ENCODE assay signal across 1 cellular context in the genomic region with DNA sequence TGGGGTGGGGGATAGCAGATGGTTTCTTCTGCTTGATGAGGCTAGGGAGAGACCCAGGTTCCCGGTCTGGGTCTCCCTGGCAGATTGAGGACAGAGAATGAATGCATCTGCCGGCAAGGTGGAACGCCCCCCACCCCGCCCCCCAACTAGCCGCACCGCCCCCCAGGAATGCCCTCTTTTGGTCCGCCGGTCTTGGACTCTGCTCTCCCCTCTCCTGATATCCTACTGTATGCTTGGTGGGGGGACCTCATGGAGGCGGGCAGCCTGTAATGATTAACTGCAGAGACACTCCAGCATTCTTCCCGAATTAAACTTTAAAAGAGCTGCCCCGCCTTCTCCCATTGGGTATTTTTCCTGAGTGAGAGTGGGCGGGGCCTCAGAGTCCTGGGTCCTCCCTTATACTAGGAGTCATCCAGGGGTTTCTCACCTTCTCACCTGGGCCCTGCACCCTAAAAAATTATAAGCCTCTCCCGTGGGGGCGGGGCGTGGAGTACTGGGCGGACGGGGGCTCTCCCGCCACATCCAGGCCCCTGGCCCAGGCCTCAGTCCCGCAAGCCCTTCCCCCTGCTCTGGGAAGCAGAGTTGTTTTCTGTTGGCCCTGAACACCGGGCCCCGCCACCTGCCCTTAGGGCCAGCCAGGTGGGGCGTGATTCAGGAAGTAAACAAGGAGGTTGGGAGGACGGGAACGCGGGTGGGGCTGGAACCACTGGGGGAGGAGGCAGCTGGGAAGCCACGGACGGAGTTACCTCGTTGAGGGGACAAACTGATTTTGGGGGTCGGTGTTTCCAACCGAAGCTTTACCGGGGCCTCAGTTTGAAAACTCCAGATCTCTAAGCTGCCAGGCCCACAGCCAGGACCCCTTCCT.
TF ChIP-seq lines count a peak whose summit lies in the region.

No MANE protein-coding gene starts in this region.

TF ChIP-seq in HepG2, 621 proteins besides CTCF, POLR2A, EP300 and RAD21 (continued from another document and continues in another):
- TF ChIP-seq, protein P1, sequence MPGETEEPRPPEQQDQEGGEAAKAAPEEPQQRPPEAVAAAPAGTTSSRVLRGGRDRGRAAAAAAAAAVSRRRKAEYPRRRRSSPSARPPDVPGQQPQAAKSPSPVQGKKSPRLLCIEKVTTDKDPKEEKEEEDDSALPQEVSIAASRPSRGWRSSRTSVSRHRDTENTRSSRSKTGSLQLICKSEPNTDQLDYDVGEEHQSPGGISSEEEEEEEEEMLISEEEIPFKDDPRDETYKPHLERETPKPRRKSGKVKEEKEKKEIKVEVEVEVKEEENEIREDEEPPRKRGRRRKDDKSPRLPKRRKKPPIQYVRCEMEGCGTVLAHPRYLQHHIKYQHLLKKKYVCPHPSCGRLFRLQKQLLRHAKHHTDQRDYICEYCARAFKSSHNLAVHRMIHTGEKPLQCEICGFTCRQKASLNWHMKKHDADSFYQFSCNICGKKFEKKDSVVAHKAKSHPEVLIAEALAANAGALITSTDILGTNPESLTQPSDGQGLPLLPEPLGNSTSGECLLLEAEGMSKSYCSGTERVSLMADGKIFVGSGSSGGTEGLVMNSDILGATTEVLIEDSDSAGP (CRISPR knock-in tag; IDR thresholded peaks at IDR 0.05; ENCODE audit: borderline replicate concordance), result peak; percentile 72; the same call in 1 of the 2 replicates
- TF ChIP-seq TSC22D2 (CRISPR knock-in tag; IDR thresholded peaks at IDR 0.05; ENCODE audit: borderline replicate concordance) (no peak; the same call in 1 of the 2 replicates), MIER3 (CRISPR knock-in tag; IDR thresholded peaks at IDR 0.05; ENCODE audit: borderline replicate concordance) (peak; percentile 78; the same call in 1 of the 2 replicates), JARID2 (CRISPR knock-in tag; IDR thresholded peaks at IDR 0.05; ENCODE audit: insufficient replicate concordance) (peak; percentile 91), ZMYM3 (CRISPR knock-in tag; IDR thresholded peaks at IDR 0.05) (peak; percentile 54; the same call in 1 of the 2 replicates), HES4 (CRISPR knock-in tag; IDR thresholded peaks at IDR 0.05; ENCODE audit: borderline replicate concordance) (peak; percentile 79), KDM4B (CRISPR knock-in tag; IDR thresholded peaks at IDR 0.05) (peak; percentile 83; the same call in 1 of the 2 replicates), TARDBP (CRISPR knock-in tag; IDR thresholded peaks at IDR 0.05) (peak; percentile 88; the same call in 1 of the 2 replicates), HNRNPH1 (optimal IDR thresholded peaks at IDR 0.05; ENCODE audit: low read depth, low read length) (peak; percentile 79), ZNF253 (CRISPR knock-in tag; IDR thresholded peaks at IDR 0.05; ENCODE audit: borderline replicate concordance) (no peak), ZNF547 (CRISPR knock-in tag; IDR thresholded peaks at IDR 0.05) (peak; percentile 53; the same call in 1 of the 2 replicates), ZSCAN12 (CRISPR knock-in tag; IDR thresholded peaks at IDR 0.05) (0 out of 2 replicates have a peak, but pooled peaks have one; percentile 78), ZNF446 (CRISPR knock-in tag; IDR thresholded peaks at IDR 0.05) (no peak; the same call in 1 of the 2 replicates), ZBTB3 (CRISPR knock-in tag; IDR thresholded peaks at IDR 0.05; ENCODE audit: borderline replicate concordance, low read depth) (peak; percentile 19; the same call in 1 of the 2 replicates), AGO1 (IDR thresholded peaks at IDR 0.05; ENCODE audit: low read depth, low read length, poor library complexity, severe bottlenecking) (peak; percentile 50), EED (CRISPR knock-in tag; IDR thresholded peaks at IDR 0.05) (no peak), GATAD1 (CRISPR knock-in tag; IDR thresholded peaks at IDR 0.05) (peak; percentile 58), CHD2 (IDR thresholded peaks at IDR 0.05; ENCODE audit: low read depth, low read length) (no peak), ATF7-NPFF (CRISPR knock-in tag; IDR thresholded peaks at IDR 0.05; ENCODE audit: low read depth) (0 out of 2 replicates have a peak, but pooled peaks have one; percentile 48), NR1H2 (CRISPR knock-in tag; IDR thresholded peaks at IDR 0.05; ENCODE audit: borderline replicate concordance, low read depth) (no peak), ZNF501 (CRISPR knock-in tag; IDR thresholded peaks at IDR 0.05) (peak; percentile 74; the same call in 1 of the 2 replicates), XRCC5 (optimal IDR thresholded peaks at IDR 0.05; ENCODE audit: low read length) (no peak)
- TF ChIP-seq, protein P2, sequence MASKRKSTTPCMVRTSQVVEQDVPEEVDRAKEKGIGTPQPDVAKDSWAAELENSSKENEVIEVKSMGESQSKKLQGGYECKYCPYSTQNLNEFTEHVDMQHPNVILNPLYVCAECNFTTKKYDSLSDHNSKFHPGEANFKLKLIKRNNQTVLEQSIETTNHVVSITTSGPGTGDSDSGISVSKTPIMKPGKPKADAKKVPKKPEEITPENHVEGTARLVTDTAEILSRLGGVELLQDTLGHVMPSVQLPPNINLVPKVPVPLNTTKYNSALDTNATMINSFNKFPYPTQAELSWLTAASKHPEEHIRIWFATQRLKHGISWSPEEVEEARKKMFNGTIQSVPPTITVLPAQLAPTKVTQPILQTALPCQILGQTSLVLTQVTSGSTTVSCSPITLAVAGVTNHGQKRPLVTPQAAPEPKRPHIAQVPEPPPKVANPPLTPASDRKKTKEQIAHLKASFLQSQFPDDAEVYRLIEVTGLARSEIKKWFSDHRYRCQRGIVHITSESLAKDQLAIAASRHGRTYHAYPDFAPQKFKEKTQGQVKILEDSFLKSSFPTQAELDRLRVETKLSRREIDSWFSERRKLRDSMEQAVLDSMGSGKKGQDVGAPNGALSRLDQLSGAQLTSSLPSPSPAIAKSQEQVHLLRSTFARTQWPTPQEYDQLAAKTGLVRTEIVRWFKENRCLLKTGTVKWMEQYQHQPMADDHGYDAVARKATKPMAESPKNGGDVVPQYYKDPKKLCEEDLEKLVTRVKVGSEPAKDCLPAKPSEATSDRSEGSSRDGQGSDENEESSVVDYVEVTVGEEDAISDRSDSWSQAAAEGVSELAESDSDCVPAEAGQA (IDR thresholded peaks at IDR 0.05; ENCODE audit: low read depth), result peak; percentile 9
- TF ChIP-seq, protein P2 (CRISPR knock-in tag; IDR thresholded peaks at IDR 0.05; ENCODE audit: borderline replicate concordance), result no peak; the same call in 1 of the 2 replicates
- TF ChIP-seq, protein P3, sequence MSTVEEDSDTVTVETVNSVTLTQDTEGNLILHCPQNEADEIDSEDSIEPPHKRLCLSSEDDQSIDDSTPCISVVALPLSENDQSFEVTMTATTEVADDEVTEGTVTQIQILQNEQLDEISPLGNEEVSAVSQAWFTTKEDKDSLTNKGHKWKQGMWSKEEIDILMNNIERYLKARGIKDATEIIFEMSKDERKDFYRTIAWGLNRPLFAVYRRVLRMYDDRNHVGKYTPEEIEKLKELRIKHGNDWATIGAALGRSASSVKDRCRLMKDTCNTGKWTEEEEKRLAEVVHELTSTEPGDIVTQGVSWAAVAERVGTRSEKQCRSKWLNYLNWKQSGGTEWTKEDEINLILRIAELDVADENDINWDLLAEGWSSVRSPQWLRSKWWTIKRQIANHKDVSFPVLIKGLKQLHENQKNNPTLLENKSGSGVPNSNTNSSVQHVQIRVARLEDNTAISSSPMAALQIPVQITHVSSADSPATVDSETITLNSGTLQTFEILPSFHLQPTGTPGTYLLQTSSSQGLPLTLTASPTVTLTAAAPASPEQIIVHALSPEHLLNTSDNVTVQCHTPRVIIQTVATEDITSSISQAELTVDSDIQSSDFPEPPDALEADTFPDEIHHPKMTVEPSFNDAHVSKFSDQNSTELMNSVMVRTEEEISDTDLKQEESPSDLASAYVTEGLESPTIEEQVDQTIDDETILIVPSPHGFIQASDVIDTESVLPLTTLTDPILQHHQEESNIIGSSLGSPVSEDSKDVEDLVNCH (CRISPR knock-in tag; IDR thresholded peaks at IDR 0.05), result no peak
- TF ChIP-seq, protein P4, sequence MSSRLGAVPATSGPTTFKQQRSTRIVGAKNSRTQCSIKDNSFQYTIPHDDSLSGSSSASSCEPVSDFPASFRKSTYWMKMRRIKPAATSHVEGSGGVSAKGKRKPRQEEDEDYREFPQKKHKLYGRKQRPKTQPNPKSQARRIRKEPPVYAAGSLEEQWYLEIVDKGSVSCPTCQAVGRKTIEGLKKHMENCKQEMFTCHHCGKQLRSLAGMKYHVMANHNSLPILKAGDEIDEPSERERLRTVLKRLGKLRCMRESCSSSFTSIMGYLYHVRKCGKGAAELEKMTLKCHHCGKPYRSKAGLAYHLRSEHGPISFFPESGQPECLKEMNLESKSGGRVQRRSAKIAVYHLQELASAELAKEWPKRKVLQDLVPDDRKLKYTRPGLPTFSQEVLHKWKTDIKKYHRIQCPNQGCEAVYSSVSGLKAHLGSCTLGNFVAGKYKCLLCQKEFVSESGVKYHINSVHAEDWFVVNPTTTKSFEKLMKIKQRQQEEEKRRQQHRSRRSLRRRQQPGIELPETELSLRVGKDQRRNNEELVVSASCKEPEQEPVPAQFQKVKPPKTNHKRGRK (CRISPR knock-in tag; IDR thresholded peaks at IDR 0.05), result no peak
- TF ChIP-seq, protein P5, sequence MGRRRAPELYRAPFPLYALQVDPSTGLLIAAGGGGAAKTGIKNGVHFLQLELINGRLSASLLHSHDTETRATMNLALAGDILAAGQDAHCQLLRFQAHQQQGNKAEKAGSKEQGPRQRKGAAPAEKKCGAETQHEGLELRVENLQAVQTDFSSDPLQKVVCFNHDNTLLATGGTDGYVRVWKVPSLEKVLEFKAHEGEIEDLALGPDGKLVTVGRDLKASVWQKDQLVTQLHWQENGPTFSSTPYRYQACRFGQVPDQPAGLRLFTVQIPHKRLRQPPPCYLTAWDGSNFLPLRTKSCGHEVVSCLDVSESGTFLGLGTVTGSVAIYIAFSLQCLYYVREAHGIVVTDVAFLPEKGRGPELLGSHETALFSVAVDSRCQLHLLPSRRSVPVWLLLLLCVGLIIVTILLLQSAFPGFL (CRISPR knock-in tag; IDR thresholded peaks at IDR 0.05), result no peak
- TF ChIP-seq, protein P6, sequence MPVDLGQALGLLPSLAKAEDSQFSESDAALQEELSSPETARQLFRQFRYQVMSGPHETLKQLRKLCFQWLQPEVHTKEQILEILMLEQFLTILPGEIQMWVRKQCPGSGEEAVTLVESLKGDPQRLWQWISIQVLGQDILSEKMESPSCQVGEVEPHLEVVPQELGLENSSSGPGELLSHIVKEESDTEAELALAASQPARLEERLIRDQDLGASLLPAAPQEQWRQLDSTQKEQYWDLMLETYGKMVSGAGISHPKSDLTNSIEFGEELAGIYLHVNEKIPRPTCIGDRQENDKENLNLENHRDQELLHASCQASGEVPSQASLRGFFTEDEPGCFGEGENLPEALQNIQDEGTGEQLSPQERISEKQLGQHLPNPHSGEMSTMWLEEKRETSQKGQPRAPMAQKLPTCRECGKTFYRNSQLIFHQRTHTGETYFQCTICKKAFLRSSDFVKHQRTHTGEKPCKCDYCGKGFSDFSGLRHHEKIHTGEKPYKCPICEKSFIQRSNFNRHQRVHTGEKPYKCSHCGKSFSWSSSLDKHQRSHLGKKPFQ (CRISPR knock-in tag; IDR thresholded peaks at IDR 0.05; ENCODE audit: insufficient replicate concordance), result no peak
